16 cellular contexts compared by ENCODE assay signal in the genomic region with DNA sequence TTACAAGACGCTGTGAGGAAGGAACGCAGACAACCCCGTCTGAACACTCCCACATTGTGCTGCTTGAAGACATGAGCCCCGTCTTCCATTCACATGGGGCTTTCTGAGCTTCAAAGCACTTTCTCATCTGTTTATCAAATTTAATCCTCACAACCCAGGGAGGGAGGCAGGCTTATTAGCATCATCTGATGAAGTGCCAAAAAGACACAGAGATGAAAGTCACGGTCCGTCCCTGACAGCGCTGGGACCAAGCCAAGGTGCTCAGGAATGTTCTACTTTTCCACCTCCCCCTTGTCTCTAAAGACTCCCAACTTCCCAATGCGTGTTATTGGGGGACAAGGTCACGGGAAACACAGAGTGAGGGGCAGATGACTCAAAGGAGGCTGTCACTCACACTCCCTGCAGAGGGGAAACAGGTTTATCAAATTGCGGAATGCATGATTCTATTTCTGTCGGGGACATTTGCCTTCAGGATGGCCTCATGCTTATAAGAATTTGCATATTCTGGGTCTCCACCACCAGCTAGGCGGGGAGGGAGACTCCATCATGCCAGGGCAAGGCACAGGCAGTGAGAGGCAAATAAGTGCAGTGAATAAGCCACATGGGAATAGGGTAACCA. TPM values are rescaled to one million over a fixed set of nuclear protein-coding genes. Genes with fewer than 3 reads are reported as not detected.
DNase-seq lines count a peak whose midpoint lies in the region; ATAC-seq and TF ChIP-seq lines count a peak whose summit lies in the region.
"Had no signal": no experiment of that assay in that cellular context is flagged by ENCODE, and none has a peak within 500 bp of the region (broad histone marks: within the 10 kb centered on the region; RNA-seq: fewer than 3 reads in every experiment).

No MANE protein-coding gene starts in this region.

- H3K4me2 ChIP-seq in osteoblast (ENCODE audit: insufficient read depth, low read length): no peak overlapping the region

- CTCF ChIA-PET in GM10248 (lab: Yijun Ruan, JAX): interaction anchor here (1.0 to 1.4 kb wide), 5 partner anchors 9 to 266 kb away, joined by 3 to 4 read pairs (median 3); no protein-coding TSS in a partner anchor
- CTCF ChIA-PET in MCF 10A (lab: Yijun Ruan, JAX): interaction anchor here (0.6 kb wide), 1 partner anchor 30 kb away, joined by 3 read pairs; no protein-coding TSS in a partner anchor

- peaks cover 45% of the 10 kb centered on the region for H3K4me1 Mint-ChIP-seq in memory B cell
- H3K4me1 Mint-ChIP-seq in MCF 10A (ENCODE audit: insufficient read depth, unreplicated experiment): no peaks in the 10 kb centered on the region

- peak overlapping the region; percentile 68 for H3K27ac Mint-ChIP-seq in memory B cell
- H3K27ac Mint-ChIP-seq in MCF 10A (ENCODE audit: low read depth, unreplicated experiment): no peak overlapping the region
- H3K27ac Mint-ChIP-seq: activated CD4-positive, alpha-beta memory T cell treated with anti-CD3 and anti-CD28 coated beads for 36 hours had no signal

- ATAC-seq in GM21619 (IDR thresholded peaks at IDR 0.05; ENCODE audit: unreplicated experiment): peak; percentile 59
- ATAC-seq in memory B cell (ENCODE audit: low read depth): peak; percentile 78
- ATAC-seq: gastroesophageal sphincter had no signal

- H3K27ac ChIP-seq in osteoblast (ENCODE audit: low read depth, low read length): no peak overlapping the region
- H3K27ac ChIP-seq: left ventricle myocardium inferior had no signal

- H3K27me3 ChIP-seq in osteoblast (ENCODE audit: insufficient read depth, low read length): no peaks in the 10 kb centered on the region
- H3K27me3 ChIP-seq: BE2C, gastroesophageal sphincter had no signal

- no TSS peak for BruUV-seq in MCF 10A (replicated peaks; lab: Mats Ljungman, UMichigan)

- TF ChIP-seq CTCF in GM10248 (IDR thresholded peaks at IDR 0.05; ENCODE audit: control extremely low read depth, extremely low read depth, low read depth, missing control alignments) (no peak), osteoblast (IDR thresholded peaks at IDR 0.05; ENCODE audit: extremely low read depth, low read depth, low read length) (no peak), MCF 10A (IDR thresholded peaks at IDR 0.05; ENCODE audit: unreplicated experiment) (no peak)

- H3K36me3 Mint-ChIP-seq in memory B cell (peaks cover 5% of the 10 kb centered on the region), MCF 10A (ENCODE audit: insufficient read depth, unreplicated experiment) (no peaks in the 10 kb centered on the region)

- H3K9me3 ChIP-seq in osteoblast (ENCODE audit: low read depth, low read length): no peaks in the 10 kb centered on the region
- H3K9me3 ChIP-seq: BE2C, gastroesophageal sphincter, left ventricle myocardium inferior had no signal

- H3K27me3 Mint-ChIP-seq in memory B cell (no peaks in the 10 kb centered on the region), MCF 10A (ENCODE audit: insufficient read depth, unreplicated experiment) (no peaks in the 10 kb centered on the region)
- H3K27me3 Mint-ChIP-seq: activated CD4-positive, alpha-beta memory T cell treated with anti-CD3 and anti-CD28 coated beads for 36 hours had no signal

- POLR2A ChIA-PET in GM10248 (lab: Yijun Ruan, JAX) (interaction anchor here (1.0 kb wide), 1 partner anchor 43 kb away, joined by 3 read pairs; no protein-coding TSS in a partner anchor), MCF 10A (lab: Yijun Ruan, JAX) (no interaction called here)

- DNase-seq in GM10248 (ENCODE audit: extremely low spot score) (peak; percentile 42), NCI-H1694 (lab: John Stamatoyannopoulos, UW) (peak; percentile 22), memory B cell (ENCODE audit: low spot score in 2 of 2) (peak; percentile 42 to 44), osteoblast (ENCODE audit: insufficient read length, low spot score, missing footprints) (no peak), NCI-H446 treated with DMSO at 0.1 percent for 48 hours (lab: John Stamatoyannopoulos, UW) (no peak), MCF 10A (ENCODE audit: unreplicated experiment) (no peak)
- DNase-seq in stimulated activated CD4-positive, alpha-beta T cell treated with anti-CD3 and anti-CD28 coated beads, Interleukin-15, amount 100 ng/mL, for 24 hours: no peak
- DNase-seq: activated CD4-positive, alpha-beta memory T cell treated with anti-CD3 and anti-CD28 coated beads for 36 hours; activated naive CD4-positive, alpha-beta T cell treated with Interleukin-2 at 50 U/mL for 16 hours; BE2C; left ventricle myocardium inferior; NCI-H69; posterior cingulate gyrus; SW 1271 had no signal

- H3K4me3 Mint-ChIP-seq in memory B cell (peak overlapping the region; percentile 60), MCF 10A (ENCODE audit: unreplicated experiment) (no peak overlapping the region)
- H3K4me3 Mint-ChIP-seq: activated CD4-positive, alpha-beta memory T cell treated with anti-CD3 and anti-CD28 coated beads for 36 hours had no signal

- intact Hi-C loops in MCF 10A (cut with micrococcal nuclease): no loop called here

- no peak overlapping the region for H2AFZ ChIP-seq in osteoblast (ENCODE audit: low read length)

- H3K4me3 ChIP-seq in osteoblast (ENCODE audit: insufficient read depth, low read length): no peak overlapping the region
- H3K4me3 ChIP-seq: gastroesophageal sphincter, left ventricle myocardium inferior had no signal

- H3K36me3 ChIP-seq in osteoblast (ENCODE audit: insufficient read depth, low read length): no peaks in the 10 kb centered on the region
- H3K36me3 ChIP-seq: BE2C, gastroesophageal sphincter, left ventricle myocardium inferior had no signal

- H3K4me1 ChIP-seq in osteoblast (ENCODE audit: insufficient read depth, low read length): peaks cover 8% of the 10 kb centered on the region
- H3K4me1 ChIP-seq: BE2C had no signal

- peaks cover 73% of the 10 kb centered on the region for H3K79me2 ChIP-seq in osteoblast (ENCODE audit: insufficient read depth, low read length)

- H3K9me3 Mint-ChIP-seq in memory B cell (peaks cover 2% of the 10 kb centered on the region), MCF 10A (ENCODE audit: unreplicated experiment) (peaks cover 28% of the 10 kb centered on the region)
- H3K9me3 Mint-ChIP-seq: activated CD4-positive, alpha-beta memory T cell treated with anti-CD3 and anti-CD28 coated beads for 36 hours had no signal

- H4K20me1 ChIP-seq in osteoblast (ENCODE audit: insufficient read depth, low read length): peaks cover 33% of the 10 kb centered on the region

RNA-seq across cellular contexts. Expression of gene XYLT1, which starts 10.7 kb away (rescaled TPM):
- total RNA-seq in osteoblast (43.4 and 46.6 TPM in 2 replicates), MCF 10A (2022) (not detected in 2 replicates)

Comparison
In these comparisons a context has a peak if more than half of its experiments do, and no peak if none do; other contexts are left out.
1. DNase-seq: peak in GM10248 (single experiment), NCI-H1694 (single experiment) and memory B cell (2 of 2); none in osteoblast (single experiment), NCI-H446 treated with DMSO at 0.1 percent for 48 hours (single experiment), stimulated activated CD4-positive, alpha-beta T cell treated with anti-CD3 and anti-CD28 coated beads, Interleukin-15, amount 100 ng/mL, for 24 hours (single experiment) and MCF 10A (single experiment).
2. RNA of gene XYLT1, which starts 10.7 kb away (total RNA-seq): 43.4 to 46.6 TPM in osteoblast; not detected in MCF 10A; every median in the first group is over 10 times any median in the second.